26 cellular contexts compared by ENCODE assay signal in the genomic region with DNA sequence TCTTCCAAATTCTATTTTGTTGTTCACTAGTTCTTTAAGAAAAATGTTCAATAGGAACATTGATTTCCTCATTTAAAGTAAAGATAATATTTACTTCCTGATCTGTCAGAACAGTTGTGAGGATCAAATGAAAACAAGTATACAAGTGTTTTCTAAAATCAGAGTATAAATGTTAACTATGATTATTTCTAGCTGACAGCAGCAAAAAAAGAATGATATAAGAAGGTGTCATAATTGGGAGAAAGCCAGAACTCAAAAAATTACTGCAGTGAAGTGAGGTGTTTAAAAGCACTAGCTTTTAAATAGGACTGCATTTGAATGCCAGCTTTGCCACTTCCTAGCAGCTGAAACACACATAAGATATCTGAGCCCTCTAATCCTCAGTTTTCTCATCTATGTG.
"Had no signal": no experiment of that assay in that cellular context is flagged by ENCODE, and none has a peak within 500 bp of the region (broad histone marks: within the 10 kb centered on the region; RNA-seq: fewer than 3 reads in every experiment).

No MANE protein-coding gene starts in this region.

- FAIRE-seq: K562 had no signal

- H3K36me3 Mint-ChIP-seq: activated naive CD4-positive, alpha-beta T cell treated with anti-CD3 and anti-CD28 coated beads, Interleukin-2, amount 50 U/mL, for 24 hours had no signal

- H3K27ac Mint-ChIP-seq: activated CD8-positive, alpha-beta T cell treated with anti-CD3 and anti-CD28 coated beads, Interleukin-2, amount 10 ng/mL, durations not matched to agents 7 days and 5 days; activated naive CD4-positive, alpha-beta T cell treated with anti-CD3 and anti-CD28 coated beads, Interleukin-2, amount 50 U/mL, for 24 hours; activated naive CD8-positive, alpha-beta T cell treated with anti-CD3 and anti-CD28 coated beads, Interleukin-2, amount 50 U/mL, for 24 hours had no signal

- DNase-seq: activated CD4-positive, alpha-beta T cell treated with anti-CD3 and anti-CD28 coated beads for 4 hours; activated CD8-positive, alpha-beta memory T cell treated with anti-CD3 and anti-CD28 coated beads, Interleukin-2, amount 50 U/mL, for 48 hours; activated CD8-positive, alpha-beta T cell treated with anti-CD3 and anti-CD28 coated beads, Interleukin-2, amount 10 ng/mL, durations not matched to agents 7 days and 5 days; activated naive CD8-positive, alpha-beta T cell treated with anti-CD3 and anti-CD28 coated beads, Interleukin-2, amount 50 U/mL, for 24 hours; activated T-cell treated with anti-CD3 and anti-CD28 coated beads, Interleukin-2, amount 50 U/mL, for 1 hour; amniotic stem cell; body of pancreas; NCI-H1092; NCI-H1417; NCI-H1930; NCI-H2171; NCI-H2227 treated with DMSO at 0.1 percent for 48 hours; NCI-H446 treated with DMSO at 0.1 percent for 48 hours; NCI-H524 treated with DMSO at 0.1 percent for 48 hours; NCI-H748 treated with DMSO at 0.1 percent for 48 hours; OCI-M1; RPMI8226; SJCRH30; SK-N-SH; SW 1271 had no signal

- H3K4me2 ChIP-seq: SK-N-SH had no signal

- H3K4me1 ChIP-seq: ascending aorta, body of pancreas, SJCRH30 had no signal

- ATAC-seq: activated CD4-positive, CD25-positive, alpha-beta regulatory T cell treated with anti-CD3 and anti-CD28 coated beads, Interleukin-2, amount 50 U/mL, for 24 hours; activated CD8-positive, alpha-beta T cell treated with anti-CD3 and anti-CD28 coated beads, Interleukin-2, amount 10 ng/mL, durations not matched to agents 7 days and 5 days; activated naive CD8-positive, alpha-beta T cell treated with anti-CD3 and anti-CD28 coated beads, Interleukin-2, amount 50 U/mL, for 24 hours; body of pancreas; K562; Panc1; Right ventricle myocardium inferior had no signal

- H3K9me3 ChIP-seq: ascending aorta, body of pancreas, SJCRH30, SK-N-SH had no signal

- H3K4me3 ChIP-seq: ascending aorta, body of pancreas, K562, SJCRH30 had no signal

- H3K4me3 Mint-ChIP-seq: activated CD8-positive, alpha-beta T cell treated with anti-CD3 and anti-CD28 coated beads, Interleukin-2, amount 10 ng/mL, durations not matched to agents 7 days and 5 days; activated naive CD4-positive, alpha-beta T cell treated with anti-CD3 and anti-CD28 coated beads, Interleukin-2, amount 50 U/mL, for 24 hours; activated naive CD8-positive, alpha-beta T cell treated with anti-CD3 and anti-CD28 coated beads, Interleukin-2, amount 50 U/mL, for 24 hours had no signal

- H3K27ac ChIP-seq: ascending aorta, body of pancreas, SJCRH30 had no signal

- H3K9me2 ChIP-seq: SK-N-SH had no signal

- H3K36me3 ChIP-seq: ascending aorta, SJCRH30 had no signal

- H3K27me3 Mint-ChIP-seq: activated naive CD4-positive, alpha-beta T cell treated with anti-CD3 and anti-CD28 coated beads, Interleukin-2, amount 50 U/mL, for 24 hours; activated naive CD8-positive, alpha-beta T cell treated with anti-CD3 and anti-CD28 coated beads, Interleukin-2, amount 50 U/mL, for 24 hours had no signal
